ENCODE assay signal across 2 cellular contexts in the genomic region with DNA sequence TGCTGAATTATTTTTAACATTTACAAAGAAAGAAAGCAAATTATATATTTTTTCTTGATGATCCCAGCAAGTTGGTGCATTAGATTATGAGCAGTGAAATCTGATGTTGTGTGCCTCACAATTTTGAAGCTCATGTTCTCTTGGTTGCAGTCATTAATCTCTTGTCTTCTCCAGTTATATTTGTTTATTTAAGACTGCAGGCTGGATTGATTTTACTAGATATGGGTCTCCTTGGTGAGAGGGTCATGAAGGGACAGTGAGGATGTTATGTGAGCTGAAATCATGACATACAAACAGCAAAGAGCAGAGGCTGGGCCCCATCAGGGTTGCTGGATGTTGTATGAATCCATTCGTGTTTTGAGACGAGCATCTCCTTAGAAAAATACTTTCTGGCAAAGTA.
A peak's percentile ranks its signal among the peaks of the same experiment; 100 is the strongest.
TF ChIP-seq lines count a peak whose summit lies in the region.

No MANE protein-coding gene starts in this region.

TF ChIP-seq in HEK293, 187 proteins besides CTCF, POLR2A, EP300 and RAD21 (continues in another document):
- TF ChIP-seq ZNF449 (tag by site-specific recombination; IDR thresholded peaks at IDR 0.05) (no peak), ZNF529 (tag by site-specific recombination; IDR thresholded peaks at IDR 0.05; ENCODE audit: insufficient replicate concordance) (no peak), BCL6B (tag by site-specific recombination; IDR thresholded peaks at IDR 0.05) (no peak), TCF7L2 (IDR thresholded peaks at IDR 0.05; ENCODE audit: borderline replicate concordance, low read depth, low read length) (no peak), ZNF223 (tag by site-specific recombination; IDR thresholded peaks at IDR 0.05) (no peak), ZNF501 (tag by site-specific recombination; IDR thresholded peaks at IDR 0.05) (no peak), BCL11B (tag by site-specific recombination; IDR thresholded peaks at IDR 0.05; ENCODE audit: low read depth) (no peak), ZNF530 (tag by site-specific recombination; IDR thresholded peaks at IDR 0.05; ENCODE audit: low read depth) (no peak), ZNF362 (tag by site-specific recombination; IDR thresholded peaks at IDR 0.05) (no peak), KLF16 (tag by site-specific recombination; IDR thresholded peaks at IDR 0.05) (no peak), ELK4 (IDR thresholded peaks at IDR 0.05; ENCODE audit: borderline replicate concordance, low read depth, low read length) (no peak), ZNF274 (IDR thresholded peaks at IDR 0.05; ENCODE audit: low read length) (no peak), ZNF274 (tag by site-specific recombination; IDR thresholded peaks at IDR 0.05; ENCODE audit: borderline replicate concordance) (no peak), OVOL3 (tag by site-specific recombination; IDR thresholded peaks at IDR 0.05) (peak; percentile 64; the same call in 1 of the 2 replicates)
- TF ChIP-seq, protein P1, sequence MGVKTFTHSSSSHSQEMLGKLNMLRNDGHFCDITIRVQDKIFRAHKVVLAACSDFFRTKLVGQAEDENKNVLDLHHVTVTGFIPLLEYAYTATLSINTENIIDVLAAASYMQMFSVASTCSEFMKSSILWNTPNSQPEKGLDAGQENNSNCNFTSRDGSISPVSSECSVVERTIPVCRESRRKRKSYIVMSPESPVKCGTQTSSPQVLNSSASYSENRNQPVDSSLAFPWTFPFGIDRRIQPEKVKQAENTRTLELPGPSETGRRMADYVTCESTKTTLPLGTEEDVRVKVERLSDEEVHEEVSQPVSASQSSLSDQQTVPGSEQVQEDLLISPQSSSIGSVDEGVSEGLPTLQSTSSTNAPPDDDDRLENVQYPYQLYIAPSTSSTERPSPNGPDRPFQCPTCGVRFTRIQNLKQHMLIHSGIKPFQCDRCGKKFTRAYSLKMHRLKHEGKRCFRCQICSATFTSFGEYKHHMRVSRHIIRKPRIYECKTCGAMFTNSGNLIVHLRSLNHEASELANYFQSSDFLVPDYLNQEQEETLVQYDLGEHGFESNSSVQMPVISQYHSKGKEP (tag by site-specific recombination; IDR thresholded peaks at IDR 0.05) = peak; percentile 67; the same call in 1 of the 2 replicates
- TF ChIP-seq, protein P2, sequence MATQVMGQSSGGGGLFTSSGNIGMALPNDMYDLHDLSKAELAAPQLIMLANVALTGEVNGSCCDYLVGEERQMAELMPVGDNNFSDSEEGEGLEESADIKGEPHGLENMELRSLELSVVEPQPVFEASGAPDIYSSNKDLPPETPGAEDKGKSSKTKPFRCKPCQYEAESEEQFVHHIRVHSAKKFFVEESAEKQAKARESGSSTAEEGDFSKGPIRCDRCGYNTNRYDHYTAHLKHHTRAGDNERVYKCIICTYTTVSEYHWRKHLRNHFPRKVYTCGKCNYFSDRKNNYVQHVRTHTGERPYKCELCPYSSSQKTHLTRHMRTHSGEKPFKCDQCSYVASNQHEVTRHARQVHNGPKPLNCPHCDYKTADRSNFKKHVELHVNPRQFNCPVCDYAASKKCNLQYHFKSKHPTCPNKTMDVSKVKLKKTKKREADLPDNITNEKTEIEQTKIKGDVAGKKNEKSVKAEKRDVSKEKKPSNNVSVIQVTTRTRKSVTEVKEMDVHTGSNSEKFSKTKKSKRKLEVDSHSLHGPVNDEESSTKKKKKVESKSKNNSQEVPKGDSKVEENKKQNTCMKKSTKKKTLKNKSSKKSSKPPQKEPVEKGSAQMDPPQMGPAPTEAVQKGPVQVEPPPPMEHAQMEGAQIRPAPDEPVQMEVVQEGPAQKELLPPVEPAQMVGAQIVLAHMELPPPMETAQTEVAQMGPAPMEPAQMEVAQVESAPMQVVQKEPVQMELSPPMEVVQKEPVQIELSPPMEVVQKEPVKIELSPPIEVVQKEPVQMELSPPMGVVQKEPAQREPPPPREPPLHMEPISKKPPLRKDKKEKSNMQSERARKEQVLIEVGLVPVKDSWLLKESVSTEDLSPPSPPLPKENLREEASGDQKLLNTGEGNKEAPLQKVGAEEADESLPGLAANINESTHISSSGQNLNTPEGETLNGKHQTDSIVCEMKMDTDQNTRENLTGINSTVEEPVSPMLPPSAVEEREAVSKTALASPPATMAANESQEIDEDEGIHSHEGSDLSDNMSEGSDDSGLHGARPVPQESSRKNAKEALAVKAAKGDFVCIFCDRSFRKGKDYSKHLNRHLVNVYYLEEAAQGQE (tag by site-specific recombination; IDR thresholded peaks at IDR 0.05) = no peak

TF ChIP-seq in IMR-90, 13 proteins besides CTCF, POLR2A, EP300 and RAD21 (continued from another document):
- no peak for TF ChIP-seq USF2 (IDR thresholded peaks at IDR 0.05; ENCODE audit: low read depth, low read length)
- TF ChIP-seq, protein P3, sequence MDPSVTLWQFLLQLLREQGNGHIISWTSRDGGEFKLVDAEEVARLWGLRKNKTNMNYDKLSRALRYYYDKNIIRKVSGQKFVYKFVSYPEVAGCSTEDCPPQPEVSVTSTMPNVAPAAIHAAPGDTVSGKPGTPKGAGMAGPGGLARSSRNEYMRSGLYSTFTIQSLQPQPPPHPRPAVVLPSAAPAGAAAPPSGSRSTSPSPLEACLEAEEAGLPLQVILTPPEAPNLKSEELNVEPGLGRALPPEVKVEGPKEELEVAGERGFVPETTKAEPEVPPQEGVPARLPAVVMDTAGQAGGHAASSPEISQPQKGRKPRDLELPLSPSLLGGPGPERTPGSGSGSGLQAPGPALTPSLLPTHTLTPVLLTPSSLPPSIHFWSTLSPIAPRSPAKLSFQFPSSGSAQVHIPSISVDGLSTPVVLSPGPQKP (IDR thresholded peaks at IDR 0.05; ENCODE audit: borderline replicate concordance, low read depth, low read length) = no peak
